ENCODE assay signal across 25 cellular contexts in the genomic region with DNA sequence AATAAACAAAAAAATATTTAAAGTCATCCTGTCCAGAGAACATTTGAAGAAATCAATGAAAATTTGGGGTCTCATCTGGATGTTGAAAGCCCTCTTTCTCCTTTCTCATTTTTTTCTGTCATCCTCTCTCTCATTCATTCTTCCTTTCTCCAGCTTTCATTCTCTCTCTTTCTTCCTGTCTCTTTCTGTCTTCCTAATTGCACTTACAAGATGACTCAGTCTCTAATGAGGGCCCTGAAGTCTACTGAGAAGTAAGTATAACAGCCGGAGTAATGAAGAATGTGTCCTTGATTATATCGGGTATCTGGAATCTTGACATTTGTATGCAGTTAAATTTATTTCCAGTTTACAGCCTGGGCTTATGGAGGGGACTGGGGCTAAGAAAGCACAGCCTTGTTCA.
"Had no signal": no experiment of that assay in that cellular context is flagged by ENCODE, and none has a peak within 500 bp of the region (broad histone marks: within the 10 kb centered on the region; RNA-seq: fewer than 3 reads in every experiment).

No MANE protein-coding gene starts in this region.

- H3K4me3 Mint-ChIP-seq: activated naive CD4-positive, alpha-beta T cell treated with anti-CD3 and anti-CD28 coated beads for 36 hours; activated naive CD8-positive, alpha-beta T cell; activated T-helper 17 cell treated with anti-CD3 and anti-CD28 coated beads, Interleukin-2, amount 50 U/mL, for 72 hours; T-helper 1 cell treated with Interleukin-12 subunit alpha and Interleukin-12 subunit beta and Interleukin-4 antibody, amounts not matched to agents 30 μg/mL and 1 μg/mL, for 36 hours; WTC11 had no signal

- ATAC-seq: activated T-helper 17 cell treated with anti-CD3 and anti-CD28 coated beads, Interleukin-2, amount 50 U/mL, for 72 hours; WTC11 had no signal

- H3K4me1 Mint-ChIP-seq: activated T-helper 17 cell treated with anti-CD3 and anti-CD28 coated beads, Interleukin-2, amount 50 U/mL, for 72 hours had no signal

- H3K27ac Mint-ChIP-seq: activated naive CD4-positive, alpha-beta T cell treated with anti-CD3 and anti-CD28 coated beads for 36 hours; activated naive CD8-positive, alpha-beta T cell; activated T-helper 17 cell treated with anti-CD3 and anti-CD28 coated beads, Interleukin-2, amount 50 U/mL, for 72 hours; T-helper 1 cell treated with Interleukin-12 subunit alpha and Interleukin-12 subunit beta and Interleukin-4 antibody, amounts not matched to agents 30 μg/mL and 1 μg/mL, for 36 hours; WTC11 had no signal

- H3K36me3 Mint-ChIP-seq: activated naive CD8-positive, alpha-beta T cell had no signal

- DNase-seq: activated CD4-positive, alpha-beta T cell treated with anti-CD3 and anti-CD28 coated beads for 48 hours; activated CD4-positive, alpha-beta T cell treated with anti-CD3 and anti-CD28 coated beads, Interleukin-2, amount 50 U/mL, for 48 hours; activated CD4-positive, CD25-positive, alpha-beta regulatory T cell treated with anti-CD3 and anti-CD28 coated beads, Interleukin-2, amount 50 U/mL, for 72 hours; activated gamma-delta T cell; activated naive CD4-positive, alpha-beta T cell treated with anti-CD3 and anti-CD28 coated beads for 36 hours; activated T-cell treated with anti-CD3 and anti-CD28 coated beads for 4 hours; activated T-cell treated with anti-CD3 and anti-CD28 coated beads, Interleukin-2, amount 50 U/mL, for 48 hours; cerebellar nuclear complex; Kasumi-1; KBM-7; NCI-H1092; NCI-H1417; NCI-H1694; NCI-H2029; NCI-H2107; NCI-H2171 treated with DMSO at 0.1 percent for 48 hours; NCI-H226; NCI-H526; NCI-H774; SIG-M5; T-helper 9 cell had no signal
